In genomic region chr3:138694287-138695007, GRCh38 we compare ENCODE assay signal across 1 cellular context.
TF ChIP-seq lines count a peak whose summit lies in the region.

No MANE protein-coding gene starts in this region.

TF ChIP-seq in HEK293, 187 proteins besides CTCF, POLR2A, EP300 and RAD21 (continued from another document and continues in another):
- TF ChIP-seq TSHZ1 (tag by site-specific recombination; IDR thresholded peaks at IDR 0.05; ENCODE audit: borderline replicate concordance) (peak; percentile 85), ZSCAN4 (tag by site-specific recombination; IDR thresholded peaks at IDR 0.05) (no peak), ZNF785 (tag by site-specific recombination; IDR thresholded peaks at IDR 0.05) (no peak), HOXC10 (CRISPR knock-in tag; IDR thresholded peaks at IDR 0.05) (no peak), PRDM6 (tag by site-specific recombination; IDR thresholded peaks at IDR 0.05) (peak; percentile 93), REST (tag by site-specific recombination; IDR thresholded peaks at IDR 0.05) (no peak), ZNF19 (tag by site-specific recombination; IDR thresholded peaks at IDR 0.05; ENCODE audit: low read depth) (no peak), ZNF777 (tag by site-specific recombination; IDR thresholded peaks at IDR 0.05; ENCODE audit: borderline replicate concordance) (no peak), ZNF335 (tag by site-specific recombination; conservative IDR thresholded peaks at IDR 0.05) (peak; percentile 49; the same call in 1 of the 2 replicates), ZNF184 (tag by site-specific recombination; IDR thresholded peaks at IDR 0.05) (peak; percentile 83), ELK4 (IDR thresholded peaks at IDR 0.05; ENCODE audit: borderline replicate concordance, low read depth, low read length) (no peak), ZBTB8A (tag by site-specific recombination; IDR thresholded peaks at IDR 0.05) (no peak), SP2 (tag by site-specific recombination; IDR thresholded peaks at IDR 0.05) (peak; percentile 38), ZNF398 (tag by site-specific recombination; IDR thresholded peaks at IDR 0.05) (peak; percentile 51; the same call in 1 of the 2 replicates), ZNF394 (tag by site-specific recombination; IDR thresholded peaks at IDR 0.05; ENCODE audit: borderline replicate concordance) (peak; percentile 22; the same call in 1 of the 2 replicates), ZSCAN16 (tag by site-specific recombination; IDR thresholded peaks at IDR 0.05) (no peak), ZNF24 (tag by site-specific recombination; IDR thresholded peaks at IDR 0.05) (peak; percentile 76), ZEB2 (tag by site-specific recombination; IDR thresholded peaks at IDR 0.05) (peak; percentile 83), ZNF558 (tag by site-specific recombination; IDR thresholded peaks at IDR 0.05) (no peak; the same call in 1 of the 2 replicates), ZNF404 (tag by site-specific recombination; IDR thresholded peaks at IDR 0.05) (no peak), ZNF843 (tag by site-specific recombination; IDR thresholded peaks at IDR 0.05) (peak; percentile 85), ZNF16 (tag by site-specific recombination; IDR thresholded peaks at IDR 0.05; ENCODE audit: low read depth) (no peak), KLF1 (tag by site-specific recombination; IDR thresholded peaks at IDR 0.05) (no peak), ZBTB7A (tag by site-specific recombination; IDR thresholded peaks at IDR 0.05; ENCODE audit: low read depth) (no peak), BCL6B (tag by site-specific recombination; IDR thresholded peaks at IDR 0.05) (no peak), OVOL3 (tag by site-specific recombination; IDR thresholded peaks at IDR 0.05) (0 out of 2 replicates have a peak, but pooled peaks have one; percentile 18), ZNF155 (tag by site-specific recombination; IDR thresholded peaks at IDR 0.05) (no peak), ZBTB11 (tag by site-specific recombination; conservative IDR thresholded peaks at IDR 0.05; ENCODE audit: low read depth) (no peak), ZNF639 (tag by site-specific recombination; IDR thresholded peaks at IDR 0.05) (peak; percentile 88), BCL11B (tag by site-specific recombination; IDR thresholded peaks at IDR 0.05; ENCODE audit: low read depth) (no peak), ZNF600 (tag by site-specific recombination; IDR thresholded peaks at IDR 0.05) (0 out of 2 replicates have a peak, but pooled peaks have one; percentile 31), ZNF654 (tag by site-specific recombination; IDR thresholded peaks at IDR 0.05; ENCODE audit: low read depth) (peak; percentile 19; the same call in 1 of the 2 replicates), KLF8 (tag by site-specific recombination; IDR thresholded peaks at IDR 0.05) (peak; percentile 72), ZNF580 (tag by site-specific recombination; IDR thresholded peaks at IDR 0.05) (no peak), ATF2 (tag by site-specific recombination; IDR thresholded peaks at IDR 0.05; ENCODE audit: low read depth) (peak; percentile 20; the same call in 1 of the 2 replicates), REPIN1 (tag by site-specific recombination; IDR thresholded peaks at IDR 0.05; ENCODE audit: low read depth) (no peak)
